29 cellular contexts compared by ENCODE assay signal in genomic region chr7:22670422-22670815, GRCh38. TPM values are rescaled to one million over a fixed set of nuclear protein-coding genes. Genes with fewer than 3 reads are reported as not detected.
"Had no signal": no experiment of that assay in that cellular context is flagged by ENCODE, and none has a peak within 500 bp of the region (broad histone marks: within the 10 kb centered on the region; RNA-seq: fewer than 3 reads in every experiment).

No MANE protein-coding gene starts in this region.

- H3K4me3 Mint-ChIP-seq: activated CD4-positive, alpha-beta T cell treated with anti-CD3 and anti-CD28 coated beads, Interleukin-2, amount 10 ng/mL, durations not matched to agents 7 days and 5 days; activated naive CD8-positive, alpha-beta T cell; activated T-cell treated with anti-CD3 and anti-CD28 coated beads, Interleukin-2, amount 50 U/mL, for 24 hours; activated T-helper 17 cell treated with anti-CD3 and anti-CD28 coated beads, Interleukin-2, amount 50 U/mL, for 72 hours; dendritic cell treated with granulocyte-macrophage colony-stimulating factor and Interleukin-4, amounts not matched to agents 40 ng/mL and 50 ng/mL, for 4 days; mesothelial cell of epicardium; stimulated activated naive CD8-positive, alpha-beta T cell treated with anti-CD3 and anti-CD28 coated beads, Interleukin-15, Interleukin-2, amounts not matched to agents 100 ng/mL and 50 ng/mL, for 24 hours had no signal

- H3K4me3 ChIP-seq: adrenal gland, ascending aorta, lower lobe of right lung, ovary, psoas muscle, right atrium auricular region, tibial nerve, uterus had no signal

- H3K36me3 ChIP-seq: adrenal gland, ascending aorta, brain microvascular endothelial cell, lower lobe of right lung, ovary, right atrium auricular region, tibial nerve, uterus had no signal

- DNase-seq: activated CD4-positive, alpha-beta T cell treated with anti-CD3 and anti-CD28 coated beads, Interleukin-2, amount 10 ng/mL, durations not matched to agents 7 days and 5 days; activated CD4-positive, CD25-positive, alpha-beta regulatory T cell treated with anti-CD3 and anti-CD28 coated beads, Interleukin-2, amount 50 U/mL, for 72 hours; activated CD8-positive, alpha-beta memory T cell treated with anti-CD3 and anti-CD28 coated beads, Interleukin-2, amount 50 U/mL, for 4 hours; activated naive CD4-positive, alpha-beta T cell; activated T-cell treated with anti-CD3 and anti-CD28 coated beads, Interleukin-2, amount 50 U/mL, for 24 hours; adrenal gland; brain microvascular endothelial cell; caudate nucleus; effector CD4-positive, alpha-beta T cell; erythroblast; foreskin keratinocyte; kidney; lower lobe of right lung; ovary; psoas muscle; stimulated activated CD4-positive, alpha-beta T cell treated with anti-CD3 and anti-CD28 coated beads, Interleukin-4, amount 100 ng/mL, for 24 hours; substantia nigra; uterus had no signal

- ATAC-seq: activated T-helper 17 cell treated with anti-CD3 and anti-CD28 coated beads, Interleukin-2, amount 50 U/mL, for 72 hours; foreskin keratinocyte; left lobe of liver; lower lobe of right lung; natural killer cell treated with Interleukin-12 subunit alpha and Interleukin-12 subunit beta and Interleukin-15 and Interleukin-18, amount 100 ng/mL, for 72 hours; psoas muscle had no signal

- H3K9me3 Mint-ChIP-seq: dendritic cell treated with granulocyte-macrophage colony-stimulating factor and Interleukin-4, amounts not matched to agents 40 ng/mL and 50 ng/mL, for 4 days had no signal

- H3K27ac ChIP-seq: adrenal gland, ascending aorta, brain microvascular endothelial cell, foreskin keratinocyte, lower lobe of right lung, ovary, psoas muscle, right atrium auricular region, tibial nerve, uterus had no signal

- H3K4me1 ChIP-seq: adrenal gland, psoas muscle, right atrium auricular region, tibial nerve, uterus had no signal

- H3K27me3 Mint-ChIP-seq: activated T-helper 17 cell treated with anti-CD3 and anti-CD28 coated beads, Interleukin-2, amount 50 U/mL, for 72 hours; stimulated activated naive CD8-positive, alpha-beta T cell treated with anti-CD3 and anti-CD28 coated beads, Interleukin-15, Interleukin-2, amounts not matched to agents 100 ng/mL and 50 ng/mL, for 24 hours had no signal

- H3K27ac Mint-ChIP-seq: activated CD4-positive, alpha-beta T cell treated with anti-CD3 and anti-CD28 coated beads, Interleukin-2, amount 10 ng/mL, durations not matched to agents 7 days and 5 days; activated naive CD8-positive, alpha-beta T cell; activated T-cell treated with anti-CD3 and anti-CD28 coated beads, Interleukin-2, amount 50 U/mL, for 24 hours; activated T-helper 17 cell treated with anti-CD3 and anti-CD28 coated beads, Interleukin-2, amount 50 U/mL, for 72 hours; dendritic cell treated with granulocyte-macrophage colony-stimulating factor and Interleukin-4, amounts not matched to agents 40 ng/mL and 50 ng/mL, for 4 days; mesothelial cell of epicardium; natural killer cell treated with Interleukin-12 subunit alpha and Interleukin-12 subunit beta and Interleukin-15 and Interleukin-18, amount 100 ng/mL, for 72 hours had no signal

- H3K9me3 ChIP-seq: adrenal gland, ascending aorta, lower lobe of right lung, ovary, psoas muscle, right atrium auricular region, tibial nerve, uterus had no signal

- H3K27me3 ChIP-seq: adrenal gland, ascending aorta, brain microvascular endothelial cell, foreskin keratinocyte, ovary, right atrium auricular region, tibial nerve, uterus had no signal

RNA-seq across cellular contexts. Expression of gene IL6, which starts 56.6 kb away (rescaled TPM):
- total RNA-seq: left lobe of liver; T-helper 2 cell treated with Interferon-gamma antibody and Interleukin-4, amounts not matched to agents 100 ng/mL and 5 ng/mL, for 36 hours had no signal
